Comparison of ENCODE assay signal across 12 cellular contexts in genomic region chr4:153137168-153137567, GRCh38.
DNase-seq lines count a peak whose midpoint lies in the region; ATAC-seq and TF ChIP-seq lines count a peak whose summit lies in the region.
"Had no signal": no experiment of that assay in that cellular context is flagged by ENCODE, and none has a peak within 500 bp of the region (broad histone marks: within the 10 kb centered on the region; RNA-seq: fewer than 3 reads in every experiment).

No MANE protein-coding gene starts in this region.

- CTCF ChIA-PET in AG04449 (lab: Yijun Ruan, JAX): interaction anchor here (0.6 to 2.5 kb wide), 11 partner anchors 10 to 516 kb away, joined by 3 to 23 read pairs (median 4); no protein-coding TSS in a partner anchor
- CTCF ChIA-PET in MCF 10A (lab: Yijun Ruan, JAX): interaction anchor here (0.9 to 3.2 kb wide), 8 partner anchors 9 to 296 kb away, joined by 3 to 18 read pairs (median 3); no protein-coding TSS in a partner anchor
- CTCF ChIA-PET in WTC11 (lab: Charles Lee): interaction anchor here (1.1 kb wide), 2 partner anchors 95 to 154 kb away, joined by 3 read pairs; no protein-coding TSS in a partner anchor

- H3K27me3 Mint-ChIP-seq in MCF 10A (ENCODE audit: insufficient read depth, unreplicated experiment) (no peaks in the 10 kb centered on the region), WTC11 (ENCODE audit: low read depth) (no peaks in the 10 kb centered on the region; the same call in 1 of the 2 replicates)

- POLR2A ChIA-PET in AG04449 (lab: Yijun Ruan, JAX) (interaction anchor here (0.6 kb wide), 1 partner anchor 21 kb away, joined by 4 read pairs; no protein-coding TSS in a partner anchor), MCF 10A (lab: Yijun Ruan, JAX) (interaction anchor here (0.6 to 0.7 kb wide), 2 partner anchors 19 to 86 kb away, joined by 3 read pairs; no protein-coding TSS in a partner anchor), WTC11 (lab: Charles Lee) (no interaction called here)

- H3K9me3 Mint-ChIP-seq in MCF 10A (ENCODE audit: unreplicated experiment): no peaks in the 10 kb centered on the region
- H3K9me3 Mint-ChIP-seq in WTC11: no peaks in the 10 kb centered on the region

- no TSS peak for BruUV-seq in MCF 10A (replicated peaks; lab: Mats Ljungman, UMichigan)

- H3K4me1 Mint-ChIP-seq in MCF 10A (ENCODE audit: insufficient read depth, unreplicated experiment): peaks cover 20% of the 10 kb centered on the region
- peaks cover 10% of the 10 kb centered on the region for H3K4me1 Mint-ChIP-seq in WTC11

- no peak for ATAC-seq in WTC11
- ATAC-seq: GM12878 had no signal

- TF ChIP-seq CTCF in AG04449 (IDR thresholded peaks at IDR 0.05; ENCODE audit: insufficient read depth, low read length, missing control alignments): no peak
- no peak for TF ChIP-seq CTCF in MCF 10A (IDR thresholded peaks at IDR 0.05; ENCODE audit: unreplicated experiment)
- no peak for TF ChIP-seq CTCF in WTC11 (IDR thresholded peaks at IDR 0.05)
- no peak for TF ChIP-seq CTCF in GM10266 (IDR thresholded peaks at IDR 0.05; ENCODE audit: control insufficient read depth, insufficient read depth, low read depth, missing control alignments)

- H3K4me3 ChIP-seq in AG04449 (ENCODE audit: low read depth, low read length): no peak overlapping the region
- H3K4me3 ChIP-seq: GM12878 had no signal

- H3K27ac Mint-ChIP-seq in MCF 10A (ENCODE audit: low read depth, unreplicated experiment): no peak overlapping the region
- H3K27ac Mint-ChIP-seq in WTC11: no peak overlapping the region

- H3K36me3 Mint-ChIP-seq in MCF 10A (ENCODE audit: insufficient read depth, unreplicated experiment): no peaks in the 10 kb centered on the region
- no peaks in the 10 kb centered on the region for H3K36me3 Mint-ChIP-seq in WTC11

- H3K4me3 Mint-ChIP-seq in MCF 10A (ENCODE audit: unreplicated experiment): no peak overlapping the region
- H3K4me3 Mint-ChIP-seq in WTC11: no peak overlapping the region

- peak; percentile 64 for DNase-seq in AG04449 (ENCODE audit: low read depth, low spot score)
- DNase-seq in LHCN-M2 (ENCODE audit: low read depth): peak; percentile 53
- peak; percentile 93 for DNase-seq in MCF 10A (ENCODE audit: unreplicated experiment)
- peak; percentile 86 for DNase-seq in kidney glomerular epithelial cell (lab: John Stamatoyannopoulos, UW)
- no peak for DNase-seq in WTC11 (ENCODE audit: low spot score)
- no peak for DNase-seq in stimulated activated CD4-positive, alpha-beta T cell treated with anti-CD3 and anti-CD28 coated beads, Interleukin-4, amount 100 ng/mL, for 24 hours
- no peak for DNase-seq in stimulated activated naive CD4-positive, alpha-beta T cell (lab: John Stamatoyannopoulos, UW)
- no peak for DNase-seq in GM10266 (ENCODE audit: extremely low spot score)
- DNase-seq: activated CD8-positive, alpha-beta memory T cell treated with anti-CD3 and anti-CD28 coated beads for 24 hours; C1 segment of cervical spinal cord; NCI-H2029 had no signal

- intact Hi-C loops in MCF 10A (cut with micrococcal nuclease): no loop called here

TF ChIP-seq in WTC11, 78 proteins besides CTCF, POLR2A, EP300 and RAD21:
- TF ChIP-seq FOXP1 (CRISPR knock-in tag; IDR thresholded peaks at IDR 0.05; ENCODE audit: borderline replicate concordance): no peak
- TF ChIP-seq TEAD4 (CRISPR knock-in tag; IDR thresholded peaks at IDR 0.05): no peak
- TF ChIP-seq FOXK1 (CRISPR knock-in tag; IDR thresholded peaks at IDR 0.05): no peak
- TF ChIP-seq FOXJ3 (CRISPR knock-in tag; IDR thresholded peaks at IDR 0.05; ENCODE audit: borderline replicate concordance): no peak
- TF ChIP-seq IRF1 (CRISPR knock-in tag; IDR thresholded peaks at IDR 0.05): no peak
- no peak for TF ChIP-seq SMAD3 (CRISPR knock-in tag; IDR thresholded peaks at IDR 0.05; ENCODE audit: borderline replicate concordance)
- TF ChIP-seq SMAD4 (CRISPR knock-in tag; IDR thresholded peaks at IDR 0.05): no peak
- no peak for TF ChIP-seq ZMAT4 (CRISPR knock-in tag; IDR thresholded peaks at IDR 0.05)
- no peak for TF ChIP-seq EMX1 (CRISPR knock-in tag; IDR thresholded peaks at IDR 0.05)
- no peak for TF ChIP-seq TP53 (CRISPR knock-in tag; IDR thresholded peaks at IDR 0.05)
- no peak for TF ChIP-seq TEAD1 (CRISPR knock-in tag; IDR thresholded peaks at IDR 0.05)
- no peak for TF ChIP-seq ZNF416 (CRISPR knock-in tag; IDR thresholded peaks at IDR 0.05)

Comparison
In these comparisons a context has a peak if more than half of its experiments do, and no peak if none do; other contexts are left out.
1. DNase-seq: peak in AG04449 (single experiment), LHCN-M2 (single experiment), MCF 10A (single experiment) and kidney glomerular epithelial cell (single experiment); none in WTC11 (single experiment), stimulated activated CD4-positive, alpha-beta T cell treated with anti-CD3 and anti-CD28 coated beads, Interleukin-4, amount 100 ng/mL, for 24 hours (single experiment), stimulated activated naive CD4-positive, alpha-beta T cell (0 of 6) and GM10266 (single experiment).